In genomic region chr21:39316062-39316461, GRCh38 we compare ENCODE assay signal across 13 cellular contexts. TPM values are rescaled to one million over a fixed set of nuclear protein-coding genes. Genes with fewer than 3 reads are reported as not detected.
DNase-seq lines count a peak whose midpoint lies in the region; ATAC-seq, FAIRE-seq and TF ChIP-seq lines count a peak whose summit lies in the region.
"Had no signal": no experiment of that assay in that cellular context is flagged by ENCODE, and none has a peak within 500 bp of the region (broad histone marks: within the 10 kb centered on the region; RNA-seq: fewer than 3 reads in every experiment).

No MANE protein-coding gene starts in this region.

- H3K4me2 ChIP-seq in Karpas-422 (ENCODE audit: low read depth, low read length, poor library complexity, severe bottlenecking): peak overlapping the region; percentile 79
- H3K4me2 ChIP-seq in astrocyte (ENCODE audit: low read length): no peak overlapping the region
- H3K4me2 ChIP-seq: smooth muscle cell had no signal

- DNase-seq in activated CD8-positive, alpha-beta memory T cell treated with anti-CD3 and anti-CD28 coated beads, Interleukin-2, amount 10 ng/mL, durations not matched to agents 7 days and 5 days: no peak
- DNase-seq in activated CD8-positive, alpha-beta memory T cell treated with anti-CD3 and anti-CD28 coated beads, Interleukin-2, amount 50 U/mL, for 4 hours: no peak
- peak; percentile 63 for DNase-seq in Karpas-422
- no peak for DNase-seq in astrocyte (ENCODE audit: low read depth)
- no peak for DNase-seq in nephron progenitor cell
- no peak for DNase-seq in dermis blood vessel endothelial cell
- no peak for DNase-seq in spleen
- no peak for DNase-seq in esophagus squamous epithelium (lab: John Stamatoyannopoulos, UW)
- DNase-seq: kidney glomerular epithelial cell, NCI-H2081 had no signal

- TF ChIP-seq POLR2A in spleen (IDR thresholded peaks at IDR 0.05) (no peak), esophagus squamous epithelium (IDR thresholded peaks at IDR 0.05) (no peak)

- no peaks in the 10 kb centered on the region for H3K9me3 Mint-ChIP-seq in activated CD8-positive, alpha-beta memory T cell treated with anti-CD3 and anti-CD28 coated beads, Interleukin-2, amount 10 ng/mL, durations not matched to agents 7 days and 5 days (ENCODE audit: low read depth)
- no peaks in the 10 kb centered on the region for H3K9me3 Mint-ChIP-seq in astrocyte (ENCODE audit: unreplicated experiment)
- no peaks in the 10 kb centered on the region for H3K9me3 Mint-ChIP-seq in nephron progenitor cell

- H3K4me3 ChIP-seq in Karpas-422 (ENCODE audit: low read length): peak overlapping the region; percentile 2; the same call in 1 of the 2 replicates
- no peak overlapping the region for H3K4me3 ChIP-seq in astrocyte (ENCODE audit: insufficient read depth, low read depth, low read length)
- H3K4me3 ChIP-seq in spleen: no peak overlapping the region
- no peak overlapping the region for H3K4me3 ChIP-seq in esophagus squamous epithelium
- H3K4me3 ChIP-seq: coronary artery, smooth muscle cell had no signal

- H3K27me3 ChIP-seq in Karpas-422 (ENCODE audit: low read length) (no peaks in the 10 kb centered on the region), astrocyte (ENCODE audit: insufficient read depth, low read length) (no peaks in the 10 kb centered on the region), spleen (replicated peaks in 1 of 7) (no peaks in the 10 kb centered on the region), esophagus squamous epithelium (no peaks in the 10 kb centered on the region)

- H3K9ac ChIP-seq in Karpas-422 (ENCODE audit: low read length) (peak overlapping the region; percentile 69), astrocyte (ENCODE audit: low read length) (no peak overlapping the region)

- CTCF ChIA-PET in activated CD8-positive, alpha-beta memory T cell treated with anti-CD3 and anti-CD28 coated beads, Interleukin-2, amount 10 ng/mL, durations not matched to agents 7 days and 5 days (lab: Charles Lee): interaction anchor here (2.4 kb wide), 1 partner anchor 30 kb away, joined by 5 read pairs; no protein-coding TSS in a partner anchor

- intact Hi-C loops in spleen (cut with DNase I; ENCODE audit: low total_unique reads) (loop anchor here (10.0 kb wide), 1 partner anchor 69 kb away; a partner anchor contains a TSS), esophagus squamous epithelium (cut with DNase I) (loop anchor here (10.0 kb wide), 1 partner anchor 69 kb away; a partner anchor contains a TSS)

- H4K20me1 ChIP-seq in Karpas-422 (ENCODE audit: insufficient read depth, low read depth, low read length) (peaks cover 12% of the 10 kb centered on the region), astrocyte (ENCODE audit: insufficient read depth, low read length) (peaks cover 12% of the 10 kb centered on the region)

- peak overlapping the region; percentile 1 for H3K4me3 Mint-ChIP-seq in activated CD8-positive, alpha-beta memory T cell treated with anti-CD3 and anti-CD28 coated beads, Interleukin-2, amount 10 ng/mL, durations not matched to agents 7 days and 5 days
- H3K4me3 Mint-ChIP-seq in astrocyte (ENCODE audit: unreplicated experiment) (peak overlapping the region; percentile 80), nephron progenitor cell (peak overlapping the region; percentile 26)

- TF ChIP-seq CTCF in astrocyte (IDR thresholded peaks at IDR 0.05; ENCODE audit: insufficient read depth, low read depth, low read length) (no peak), nephron progenitor cell (IDR thresholded peaks at IDR 0.05) (no peak), spleen (IDR thresholded peaks at IDR 0.05 in 8 of 11, conservative IDR thresholded peaks at IDR 0.05 in 3 of 11) (no peak), esophagus squamous epithelium (IDR thresholded peaks at IDR 0.05) (no peak)

- no peak for FAIRE-seq in astrocyte (lab: Jason Lieb, UNC)
- FAIRE-seq: frontal cortex had no signal

- ATAC-seq in activated CD8-positive, alpha-beta memory T cell treated with anti-CD3 and anti-CD28 coated beads, Interleukin-2, amount 10 ng/mL, durations not matched to agents 7 days and 5 days: no peak

- WGBS in spleen, 5 donors: 48 to 60% (median 54%) methylated on average over 2 of the region's 2 CpGs
- WGBS in esophagus squamous epithelium, 2 donors: 54 to 57% methylated on average over 2 of the region's 2 CpGs

- no peaks in the 10 kb centered on the region for H3K9me2 ChIP-seq in Karpas-422 (replicated peaks; ENCODE audit: insufficient read depth, low read length)

- H3K9me3 ChIP-seq in Karpas-422 (ENCODE audit: low read length): no peaks in the 10 kb centered on the region
- no peaks in the 10 kb centered on the region for H3K9me3 ChIP-seq in astrocyte (ENCODE audit: insufficient read depth, low read depth, low read length)
- no peaks in the 10 kb centered on the region for H3K9me3 ChIP-seq in spleen
- H3K9me3 ChIP-seq in esophagus squamous epithelium: no peaks in the 10 kb centered on the region

- no peak overlapping the region for H3K27ac Mint-ChIP-seq in activated CD8-positive, alpha-beta memory T cell treated with anti-CD3 and anti-CD28 coated beads, Interleukin-2, amount 10 ng/mL, durations not matched to agents 7 days and 5 days
- H3K27ac Mint-ChIP-seq in astrocyte (ENCODE audit: unreplicated experiment) (peak overlapping the region; percentile 13), nephron progenitor cell (no peak overlapping the region)

- H3K27ac ChIP-seq in Karpas-422 (ENCODE audit: low read length) (peak overlapping the region; percentile 99), astrocyte (ENCODE audit: low read depth, low read length) (no peak overlapping the region), spleen (peak overlapping the region in 1 of 8 donors; percentile 18), esophagus squamous epithelium (no peak overlapping the region)
- H3K27ac ChIP-seq: coronary artery had no signal

- peaks cover 12% of the 10 kb centered on the region for H3K36me3 ChIP-seq in Karpas-422 (ENCODE audit: insufficient read depth, low read length)
- H3K36me3 ChIP-seq in astrocyte (ENCODE audit: insufficient read depth, low read length): no peaks in the 10 kb centered on the region
- peaks cover 0 to 7% (median 0%) of the 10 kb centered on the region in 6 donors for H3K36me3 ChIP-seq in spleen
- peaks cover 0 to 6% (median 0%) of the 10 kb centered on the region in 3 donors for H3K36me3 ChIP-seq in esophagus squamous epithelium

- H3K36me3 Mint-ChIP-seq in activated CD8-positive, alpha-beta memory T cell treated with anti-CD3 and anti-CD28 coated beads, Interleukin-2, amount 10 ng/mL, durations not matched to agents 7 days and 5 days: peaks cover 11% of the 10 kb centered on the region
- peaks cover 6% of the 10 kb centered on the region for H3K36me3 Mint-ChIP-seq in astrocyte (ENCODE audit: low read depth, unreplicated experiment)
- peaks cover 31% of the 10 kb centered on the region for H3K36me3 Mint-ChIP-seq in nephron progenitor cell (ENCODE audit: low read depth)

- peaks cover 34% of the 10 kb centered on the region for H3K79me2 ChIP-seq in Karpas-422 (ENCODE audit: low read length)
- H3K79me2 ChIP-seq in astrocyte (ENCODE audit: insufficient read depth, low read length): peaks cover 20% of the 10 kb centered on the region

- H3K4me1 Mint-ChIP-seq in activated CD8-positive, alpha-beta memory T cell treated with anti-CD3 and anti-CD28 coated beads, Interleukin-2, amount 10 ng/mL, durations not matched to agents 7 days and 5 days: peaks cover 35% of the 10 kb centered on the region
- H3K4me1 Mint-ChIP-seq in astrocyte (ENCODE audit: low read depth, unreplicated experiment) (peaks cover 16% of the 10 kb centered on the region), nephron progenitor cell (peaks cover 31% of the 10 kb centered on the region)

- H3K4me1 ChIP-seq in Karpas-422 (ENCODE audit: low read length): peaks cover 78% of the 10 kb centered on the region
- peaks cover 13% of the 10 kb centered on the region for H3K4me1 ChIP-seq in astrocyte (ENCODE audit: insufficient read depth, low read length)
- H3K4me1 ChIP-seq in spleen: peaks cover 16 to 50% (median 23%) of the 10 kb centered on the region in 6 donors
- H3K4me1 ChIP-seq in esophagus squamous epithelium: peaks cover 0 to 41% (median 12%) of the 10 kb centered on the region in 3 donors

- no peaks in the 10 kb centered on the region for H3K27me3 Mint-ChIP-seq in activated CD8-positive, alpha-beta memory T cell treated with anti-CD3 and anti-CD28 coated beads, Interleukin-2, amount 10 ng/mL, durations not matched to agents 7 days and 5 days
- H3K27me3 Mint-ChIP-seq in astrocyte (ENCODE audit: low read depth, unreplicated experiment) (no peaks in the 10 kb centered on the region), nephron progenitor cell (ENCODE audit: low read depth, poor library complexity) (peaks cover 6% of the 10 kb centered on the region)

- no peak overlapping the region for H2AFZ ChIP-seq in Karpas-422 (ENCODE audit: low read length)
- no peak overlapping the region for H2AFZ ChIP-seq in astrocyte (ENCODE audit: low read depth, low read length)

RNA-seq across cellular contexts. Expression of gene BRWD1, which starts 2.6 kb away (rescaled TPM):
- 10 to 100 TPM; 35.0 to 49.5 TPM for total RNA-seq in activated CD8-positive, alpha-beta memory T cell treated with anti-CD3 and anti-CD28 coated beads, Interleukin-2, amount 10 ng/mL, durations not matched to agents 7 days and 5 days
- total RNA-seq in Karpas-422 (2014; rRNA removed; shearing (Covaris generic); ENCODE audit: low replicate concordance): 78.1 and 141 TPM in 2 replicates
- total RNA-seq in astrocyte (28.0 and 28.1 TPM in 2 replicates), dermis blood vessel endothelial cell (58.7 and 104 TPM in 2 replicates), spleen (10 to 100 TPM; 46.5 to 98.0 (median 60.5) TPM), esophagus squamous epithelium (10 to 100 TPM; 22.1 to 57.2 (median 26.0) TPM)
- 10 to 100 TPM in 1 of 3 donors, 1 to 10 TPM in 2; 7.2 to 10.7 (median 9.1) TPM for polyA plus RNA-seq in spleen

RNA-seq across cellular contexts. Expression of gene HMGN1, which starts 32.8 kb away (rescaled TPM):
- 100 to 1,000 TPM; 385 to 405 TPM for total RNA-seq in activated CD8-positive, alpha-beta memory T cell treated with anti-CD3 and anti-CD28 coated beads, Interleukin-2, amount 10 ng/mL, durations not matched to agents 7 days and 5 days
- total RNA-seq in Karpas-422 (2014; rRNA removed; shearing (Covaris generic); ENCODE audit: low replicate concordance): 430 and 561 TPM in 2 replicates
- total RNA-seq in astrocyte (259 and 272 TPM in 2 replicates), dermis blood vessel endothelial cell (223 and 284 TPM in 2 replicates), spleen (100 to 1,000 TPM; 101 to 193 (median 152) TPM), esophagus squamous epithelium (100 to 1,000 TPM; 114 to 193 (median 144) TPM)
- 100 to 1,000 TPM; 248 to 276 (median 250) TPM for polyA plus RNA-seq in spleen

Comparison
In these comparisons a context has a peak if more than half of its experiments do, and no peak if none do; other contexts are left out.
1. H3K4me3 Mint-ChIP-seq: peak in every context shown above with its lines; median percentile 80 in astrocyte; 26 in nephron progenitor cell; 1 in activated CD8-positive, alpha-beta memory T cell treated with anti-CD3 and anti-CD28 coated beads, Interleukin-2, amount 10 ng/mL, durations not matched to agents 7 days and 5 days.